In the genomic region with DNA sequence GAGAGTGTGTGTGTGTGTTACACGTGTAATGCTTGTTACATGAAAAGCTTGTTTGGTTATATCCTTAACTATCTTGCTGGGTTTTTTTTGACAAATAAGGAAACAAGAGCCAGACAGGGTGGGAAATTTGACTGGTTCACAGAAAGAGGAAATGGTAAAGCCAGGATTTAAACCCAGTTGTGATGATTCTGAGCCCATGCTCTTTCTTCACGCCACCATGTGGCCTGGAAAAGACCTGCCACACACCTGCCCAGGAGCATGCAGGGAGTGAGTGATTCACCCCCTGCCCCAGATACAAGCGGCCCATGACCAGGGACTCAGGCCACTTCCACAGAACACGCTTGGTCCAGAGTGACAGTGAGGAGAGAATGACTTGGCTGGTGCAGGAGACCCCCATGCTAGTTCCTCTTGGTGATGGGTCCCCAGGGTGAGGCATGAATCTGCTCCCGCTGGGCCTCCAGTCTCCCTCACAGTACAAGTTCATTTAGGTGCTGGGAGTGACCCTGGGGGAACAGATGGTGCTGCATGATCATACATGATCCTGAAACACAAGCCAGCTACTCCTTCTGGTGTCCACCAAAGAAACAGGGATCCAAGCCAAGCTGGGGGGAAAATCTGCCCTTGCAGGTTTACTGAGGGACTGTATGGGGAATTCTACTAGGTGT, we compare ENCODE assay signal across 1 cellular context.
TF ChIP-seq lines count a peak whose summit lies in the region.

No MANE protein-coding gene starts in this region.

TF ChIP-seq in HepG2, 621 proteins besides CTCF, POLR2A, EP300 and RAD21 (continued from another document):
- TF ChIP-seq AKAP8 (CRISPR knock-in tag; IDR thresholded peaks at IDR 0.05) (no peak), ZKSCAN5 (CRISPR knock-in tag; IDR thresholded peaks at IDR 0.05) (no peak), ZNF782 (CRISPR knock-in tag; IDR thresholded peaks at IDR 0.05; ENCODE audit: borderline replicate concordance) (no peak), ZNF713 (CRISPR knock-in tag; IDR thresholded peaks at IDR 0.05) (no peak), FOSL2 (CRISPR knock-in tag; IDR thresholded peaks at IDR 0.05) (peak; percentile 37; the same call in 1 of the 2 replicates), SMC3 (IDR thresholded peaks at IDR 0.05; ENCODE audit: low read length) (peak; percentile 65; the same call in 1 of the 2 replicates), KAT2B (IDR thresholded peaks at IDR 0.05; ENCODE audit: borderline replicate concordance, low read depth, low read length) (no peak), TRIM24 (CRISPR knock-in tag; IDR thresholded peaks at IDR 0.05) (no peak), PCBP1 (IDR thresholded peaks at IDR 0.05; ENCODE audit: borderline replicate concordance, low read depth, low read length) (no peak), AHR (CRISPR knock-in tag; IDR thresholded peaks at IDR 0.05) (no peak), TOE1 (CRISPR knock-in tag; IDR thresholded peaks at IDR 0.05) (no peak), STAG1 (CRISPR knock-in tag; IDR thresholded peaks at IDR 0.05) (peak; percentile 49)
- TF ChIP-seq, protein P1, sequence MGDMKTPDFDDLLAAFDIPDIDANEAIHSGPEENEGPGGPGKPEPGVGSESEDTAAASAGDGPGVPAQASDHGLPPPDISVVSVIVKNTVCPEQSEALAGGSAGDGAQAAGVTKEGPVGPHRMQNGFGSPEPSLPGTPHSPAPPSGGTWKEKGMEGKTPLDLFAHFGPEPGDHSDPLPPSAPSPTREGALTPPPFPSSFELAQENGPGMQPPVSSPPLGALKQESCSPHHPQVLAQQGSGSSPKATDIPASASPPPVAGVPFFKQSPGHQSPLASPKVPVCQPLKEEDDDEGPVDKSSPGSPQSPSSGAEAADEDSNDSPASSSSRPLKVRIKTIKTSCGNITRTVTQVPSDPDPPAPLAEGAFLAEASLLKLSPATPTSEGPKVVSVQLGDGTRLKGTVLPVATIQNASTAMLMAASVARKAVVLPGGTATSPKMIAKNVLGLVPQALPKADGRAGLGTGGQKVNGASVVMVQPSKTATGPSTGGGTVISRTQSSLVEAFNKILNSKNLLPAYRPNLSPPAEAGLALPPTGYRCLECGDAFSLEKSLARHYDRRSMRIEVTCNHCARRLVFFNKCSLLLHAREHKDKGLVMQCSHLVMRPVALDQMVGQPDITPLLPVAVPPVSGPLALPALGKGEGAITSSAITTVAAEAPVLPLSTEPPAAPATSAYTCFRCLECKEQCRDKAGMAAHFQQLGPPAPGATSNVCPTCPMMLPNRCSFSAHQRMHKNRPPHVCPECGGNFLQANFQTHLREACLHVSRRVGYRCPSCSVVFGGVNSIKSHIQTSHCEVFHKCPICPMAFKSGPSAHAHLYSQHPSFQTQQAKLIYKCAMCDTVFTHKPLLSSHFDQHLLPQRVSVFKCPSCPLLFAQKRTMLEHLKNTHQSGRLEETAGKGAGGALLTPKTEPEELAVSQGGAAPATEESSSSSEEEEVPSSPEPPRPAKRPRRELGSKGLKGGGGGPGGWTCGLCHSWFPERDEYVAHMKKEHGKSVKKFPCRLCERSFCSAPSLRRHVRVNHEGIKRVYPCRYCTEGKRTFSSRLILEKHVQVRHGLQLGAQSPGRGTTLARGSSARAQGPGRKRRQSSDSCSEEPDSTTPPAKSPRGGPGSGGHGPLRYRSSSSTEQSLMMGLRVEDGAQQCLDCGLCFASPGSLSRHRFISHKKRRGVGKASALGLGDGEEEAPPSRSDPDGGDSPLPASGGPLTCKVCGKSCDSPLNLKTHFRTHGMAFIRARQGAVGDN (CRISPR knock-in tag; IDR thresholded peaks at IDR 0.05), result 0 out of 2 replicates have a peak, but pooled peaks have one; percentile 13
- TF ChIP-seq, protein P2, sequence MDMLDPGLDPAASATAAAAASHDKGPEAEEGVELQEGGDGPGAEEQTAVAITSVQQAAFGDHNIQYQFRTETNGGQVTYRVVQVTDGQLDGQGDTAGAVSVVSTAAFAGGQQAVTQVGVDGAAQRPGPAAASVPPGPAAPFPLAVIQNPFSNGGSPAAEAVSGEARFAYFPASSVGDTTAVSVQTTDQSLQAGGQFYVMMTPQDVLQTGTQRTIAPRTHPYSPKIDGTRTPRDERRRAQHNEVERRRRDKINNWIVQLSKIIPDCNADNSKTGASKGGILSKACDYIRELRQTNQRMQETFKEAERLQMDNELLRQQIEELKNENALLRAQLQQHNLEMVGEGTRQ (IDR thresholded peaks at IDR 0.05; ENCODE audit: low read depth, low read length), result no peak
- TF ChIP-seq, protein P2 (CRISPR knock-in tag; IDR thresholded peaks at IDR 0.05; ENCODE audit: borderline replicate concordance), result no peak
- TF ChIP-seq, protein P3, sequence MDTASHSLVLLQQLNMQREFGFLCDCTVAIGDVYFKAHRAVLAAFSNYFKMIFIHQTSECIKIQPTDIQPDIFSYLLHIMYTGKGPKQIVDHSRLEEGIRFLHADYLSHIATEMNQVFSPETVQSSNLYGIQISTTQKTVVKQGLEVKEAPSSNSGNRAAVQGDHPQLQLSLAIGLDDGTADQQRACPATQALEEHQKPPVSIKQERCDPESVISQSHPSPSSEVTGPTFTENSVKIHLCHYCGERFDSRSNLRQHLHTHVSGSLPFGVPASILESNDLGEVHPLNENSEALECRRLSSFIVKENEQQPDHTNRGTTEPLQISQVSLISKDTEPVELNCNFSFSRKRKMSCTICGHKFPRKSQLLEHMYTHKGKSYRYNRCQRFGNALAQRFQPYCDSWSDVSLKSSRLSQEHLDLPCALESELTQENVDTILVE (CRISPR knock-in tag; IDR thresholded peaks at IDR 0.05), result no peak
